In the genomic region with DNA sequence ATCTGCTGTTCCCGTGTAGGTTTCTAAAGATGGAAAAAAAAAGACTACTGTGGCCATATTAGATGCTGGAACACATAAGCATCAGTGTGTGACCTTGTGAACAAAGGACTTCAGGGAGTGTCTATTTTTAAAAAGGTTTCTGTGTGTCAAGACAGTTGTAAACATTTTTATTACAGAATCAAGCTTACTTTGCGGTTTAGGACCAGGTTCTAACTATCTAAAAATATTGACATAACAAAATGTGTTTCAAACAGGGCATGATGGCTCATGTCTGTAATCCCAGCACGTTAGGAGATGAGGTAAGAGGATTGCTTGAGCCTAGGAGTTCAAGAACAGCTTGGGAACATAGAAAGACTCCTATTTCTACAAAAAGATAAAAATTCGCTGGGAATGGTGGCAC, we compare ENCODE assay signal across 1 cellular context.
TF ChIP-seq lines count a peak whose summit lies in the region.

No MANE protein-coding gene starts in this region.

TF ChIP-seq in HepG2, 621 proteins besides CTCF, POLR2A, EP300 and RAD21 (continued from another document and continues in another):
- TF ChIP-seq, protein P1, sequence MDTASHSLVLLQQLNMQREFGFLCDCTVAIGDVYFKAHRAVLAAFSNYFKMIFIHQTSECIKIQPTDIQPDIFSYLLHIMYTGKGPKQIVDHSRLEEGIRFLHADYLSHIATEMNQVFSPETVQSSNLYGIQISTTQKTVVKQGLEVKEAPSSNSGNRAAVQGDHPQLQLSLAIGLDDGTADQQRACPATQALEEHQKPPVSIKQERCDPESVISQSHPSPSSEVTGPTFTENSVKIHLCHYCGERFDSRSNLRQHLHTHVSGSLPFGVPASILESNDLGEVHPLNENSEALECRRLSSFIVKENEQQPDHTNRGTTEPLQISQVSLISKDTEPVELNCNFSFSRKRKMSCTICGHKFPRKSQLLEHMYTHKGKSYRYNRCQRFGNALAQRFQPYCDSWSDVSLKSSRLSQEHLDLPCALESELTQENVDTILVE (CRISPR knock-in tag; IDR thresholded peaks at IDR 0.05): no peak
- TF ChIP-seq SP5 (CRISPR knock-in tag; IDR thresholded peaks at IDR 0.05; ENCODE audit: borderline replicate concordance, low read depth): peak; percentile 79
- TF ChIP-seq ZNF382 (CRISPR knock-in tag; IDR thresholded peaks at IDR 0.05; ENCODE audit: borderline replicate concordance): no peak
- TF ChIP-seq KLF16 (CRISPR knock-in tag; IDR thresholded peaks at IDR 0.05): peak in 1 of 2 experiments; percentile 47; a peak in 1 of 4 replicates
- TF ChIP-seq HMG20A (CRISPR knock-in tag; IDR thresholded peaks at IDR 0.05; ENCODE audit: borderline replicate concordance): peak; percentile 89
- TF ChIP-seq NR2F6 (IDR thresholded peaks at IDR 0.05): peak; percentile 68
- TF ChIP-seq NR2F6 (CRISPR knock-in tag; IDR thresholded peaks at IDR 0.05): peak; percentile 47; the same call in 1 of the 2 replicates
- TF ChIP-seq, protein P2, sequence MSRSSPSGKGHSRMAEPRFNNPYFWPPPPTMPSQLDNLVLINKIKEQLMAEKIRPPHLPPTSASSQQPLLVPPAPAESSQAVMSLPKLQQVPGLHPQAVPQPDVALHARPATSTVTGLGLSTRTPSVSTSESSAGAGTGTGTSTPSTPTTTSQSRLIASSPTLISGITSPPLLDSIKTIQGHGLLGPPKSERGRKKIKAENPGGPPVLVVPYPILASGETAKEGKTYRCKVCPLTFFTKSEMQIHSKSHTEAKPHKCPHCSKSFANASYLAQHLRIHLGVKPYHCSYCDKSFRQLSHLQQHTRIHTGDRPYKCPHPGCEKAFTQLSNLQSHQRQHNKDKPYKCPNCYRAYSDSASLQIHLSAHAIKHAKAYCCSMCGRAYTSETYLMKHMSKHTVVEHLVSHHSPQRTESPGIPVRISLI (CRISPR knock-in tag; IDR thresholded peaks at IDR 0.05; ENCODE audit: borderline replicate concordance): no peak
- peak; percentile 63 for TF ChIP-seq IRF2 (CRISPR knock-in tag; IDR thresholded peaks at IDR 0.05)
- TF ChIP-seq, protein P3, sequence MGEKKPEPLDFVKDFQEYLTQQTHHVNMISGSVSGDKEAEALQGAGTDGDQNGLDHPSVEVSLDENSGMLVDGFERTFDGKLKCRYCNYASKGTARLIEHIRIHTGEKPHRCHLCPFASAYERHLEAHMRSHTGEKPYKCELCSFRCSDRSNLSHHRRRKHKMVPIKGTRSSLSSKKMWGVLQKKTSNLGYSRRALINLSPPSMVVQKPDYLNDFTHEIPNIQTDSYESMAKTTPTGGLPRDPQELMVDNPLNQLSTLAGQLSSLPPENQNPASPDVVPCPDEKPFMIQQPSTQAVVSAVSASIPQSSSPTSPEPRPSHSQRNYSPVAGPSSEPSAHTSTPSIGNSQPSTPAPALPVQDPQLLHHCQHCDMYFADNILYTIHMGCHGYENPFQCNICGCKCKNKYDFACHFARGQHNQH (CRISPR knock-in tag; IDR thresholded peaks at IDR 0.05): 0 out of 2 replicates have a peak, but pooled peaks have one; percentile 46
- TF ChIP-seq, protein P4, sequence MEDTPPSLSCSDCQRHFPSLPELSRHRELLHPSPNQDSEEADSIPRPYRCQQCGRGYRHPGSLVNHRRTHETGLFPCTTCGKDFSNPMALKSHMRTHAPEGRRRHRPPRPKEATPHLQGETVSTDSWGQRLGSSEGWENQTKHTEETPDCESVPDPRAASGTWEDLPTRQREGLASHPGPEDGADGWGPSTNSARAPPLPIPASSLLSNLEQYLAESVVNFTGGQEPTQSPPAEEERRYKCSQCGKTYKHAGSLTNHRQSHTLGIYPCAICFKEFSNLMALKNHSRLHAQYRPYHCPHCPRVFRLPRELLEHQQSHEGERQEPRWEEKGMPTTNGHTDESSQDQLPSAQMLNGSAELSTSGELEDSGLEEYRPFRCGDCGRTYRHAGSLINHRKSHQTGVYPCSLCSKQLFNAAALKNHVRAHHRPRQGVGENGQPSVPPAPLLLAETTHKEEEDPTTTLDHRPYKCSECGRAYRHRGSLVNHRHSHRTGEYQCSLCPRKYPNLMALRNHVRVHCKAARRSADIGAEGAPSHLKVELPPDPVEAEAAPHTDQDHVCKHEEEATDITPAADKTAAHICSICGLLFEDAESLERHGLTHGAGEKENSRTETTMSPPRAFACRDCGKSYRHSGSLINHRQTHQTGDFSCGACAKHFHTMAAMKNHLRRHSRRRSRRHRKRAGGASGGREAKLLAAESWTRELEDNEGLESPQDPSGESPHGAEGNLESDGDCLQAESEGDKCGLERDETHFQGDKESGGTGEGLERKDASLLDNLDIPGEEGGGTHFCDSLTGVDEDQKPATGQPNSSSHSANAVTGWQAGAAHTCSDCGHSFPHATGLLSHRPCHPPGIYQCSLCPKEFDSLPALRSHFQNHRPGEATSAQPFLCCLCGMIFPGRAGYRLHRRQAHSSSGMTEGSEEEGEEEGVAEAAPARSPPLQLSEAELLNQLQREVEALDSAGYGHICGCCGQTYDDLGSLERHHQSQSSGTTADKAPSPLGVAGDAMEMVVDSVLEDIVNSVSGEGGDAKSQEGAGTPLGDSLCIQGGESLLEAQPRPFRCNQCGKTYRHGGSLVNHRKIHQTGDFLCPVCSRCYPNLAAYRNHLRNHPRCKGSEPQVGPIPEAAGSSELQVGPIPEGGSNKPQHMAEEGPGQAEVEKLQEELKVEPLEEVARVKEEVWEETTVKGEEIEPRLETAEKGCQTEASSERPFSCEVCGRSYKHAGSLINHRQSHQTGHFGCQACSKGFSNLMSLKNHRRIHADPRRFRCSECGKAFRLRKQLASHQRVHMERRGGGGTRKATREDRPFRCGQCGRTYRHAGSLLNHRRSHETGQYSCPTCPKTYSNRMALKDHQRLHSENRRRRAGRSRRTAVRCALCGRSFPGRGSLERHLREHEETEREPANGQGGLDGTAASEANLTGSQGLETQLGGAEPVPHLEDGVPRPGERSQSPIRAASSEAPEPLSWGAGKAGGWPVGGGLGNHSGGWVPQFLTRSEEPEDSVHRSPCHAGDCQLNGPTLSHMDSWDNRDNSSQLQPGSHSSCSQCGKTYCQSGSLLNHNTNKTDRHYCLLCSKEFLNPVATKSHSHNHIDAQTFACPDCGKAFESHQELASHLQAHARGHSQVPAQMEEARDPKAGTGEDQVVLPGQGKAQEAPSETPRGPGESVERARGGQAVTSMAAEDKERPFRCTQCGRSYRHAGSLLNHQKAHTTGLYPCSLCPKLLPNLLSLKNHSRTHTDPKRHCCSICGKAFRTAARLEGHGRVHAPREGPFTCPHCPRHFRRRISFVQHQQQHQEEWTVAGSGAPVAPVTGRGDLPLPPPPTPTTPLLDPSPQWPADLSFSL (CRISPR knock-in tag; IDR thresholded peaks at IDR 0.05): no peak
- no peak for TF ChIP-seq SALL2 (CRISPR knock-in tag; IDR thresholded peaks at IDR 0.05)
- TF ChIP-seq FOXK1 (CRISPR knock-in tag; IDR thresholded peaks at IDR 0.05; ENCODE audit: borderline replicate concordance, low read depth): peak; percentile 72; the same call in 1 of the 2 replicates
- TF ChIP-seq, protein P5, sequence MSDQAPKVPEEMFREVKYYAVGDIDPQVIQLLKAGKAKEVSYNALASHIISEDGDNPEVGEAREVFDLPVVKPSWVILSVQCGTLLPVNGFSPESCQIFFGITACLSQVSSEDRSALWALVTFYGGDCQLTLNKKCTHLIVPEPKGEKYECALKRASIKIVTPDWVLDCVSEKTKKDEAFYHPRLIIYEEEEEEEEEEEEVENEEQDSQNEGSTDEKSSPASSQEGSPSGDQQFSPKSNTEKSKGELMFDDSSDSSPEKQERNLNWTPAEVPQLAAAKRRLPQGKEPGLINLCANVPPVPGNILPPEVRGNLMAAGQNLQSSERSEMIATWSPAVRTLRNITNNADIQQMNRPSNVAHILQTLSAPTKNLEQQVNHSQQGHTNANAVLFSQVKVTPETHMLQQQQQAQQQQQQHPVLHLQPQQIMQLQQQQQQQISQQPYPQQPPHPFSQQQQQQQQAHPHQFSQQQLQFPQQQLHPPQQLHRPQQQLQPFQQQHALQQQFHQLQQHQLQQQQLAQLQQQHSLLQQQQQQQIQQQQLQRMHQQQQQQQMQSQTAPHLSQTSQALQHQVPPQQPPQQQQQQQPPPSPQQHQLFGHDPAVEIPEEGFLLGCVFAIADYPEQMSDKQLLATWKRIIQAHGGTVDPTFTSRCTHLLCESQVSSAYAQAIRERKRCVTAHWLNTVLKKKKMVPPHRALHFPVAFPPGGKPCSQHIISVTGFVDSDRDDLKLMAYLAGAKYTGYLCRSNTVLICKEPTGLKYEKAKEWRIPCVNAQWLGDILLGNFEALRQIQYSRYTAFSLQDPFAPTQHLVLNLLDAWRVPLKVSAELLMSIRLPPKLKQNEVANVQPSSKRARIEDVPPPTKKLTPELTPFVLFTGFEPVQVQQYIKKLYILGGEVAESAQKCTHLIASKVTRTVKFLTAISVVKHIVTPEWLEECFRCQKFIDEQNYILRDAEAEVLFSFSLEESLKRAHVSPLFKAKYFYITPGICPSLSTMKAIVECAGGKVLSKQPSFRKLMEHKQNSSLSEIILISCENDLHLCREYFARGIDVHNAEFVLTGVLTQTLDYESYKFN (CRISPR knock-in tag; conservative IDR thresholded peaks at IDR 0.05): peak; percentile 38; the same call in 1 of the 2 replicates
- peak; percentile 89 for TF ChIP-seq RARA (CRISPR knock-in tag; IDR thresholded peaks at IDR 0.05)
- TF ChIP-seq GATAD2A (CRISPR knock-in tag; IDR thresholded peaks at IDR 0.05): peak; percentile 76; the same call in 1 of the 2 replicates
- TF ChIP-seq, protein P6, sequence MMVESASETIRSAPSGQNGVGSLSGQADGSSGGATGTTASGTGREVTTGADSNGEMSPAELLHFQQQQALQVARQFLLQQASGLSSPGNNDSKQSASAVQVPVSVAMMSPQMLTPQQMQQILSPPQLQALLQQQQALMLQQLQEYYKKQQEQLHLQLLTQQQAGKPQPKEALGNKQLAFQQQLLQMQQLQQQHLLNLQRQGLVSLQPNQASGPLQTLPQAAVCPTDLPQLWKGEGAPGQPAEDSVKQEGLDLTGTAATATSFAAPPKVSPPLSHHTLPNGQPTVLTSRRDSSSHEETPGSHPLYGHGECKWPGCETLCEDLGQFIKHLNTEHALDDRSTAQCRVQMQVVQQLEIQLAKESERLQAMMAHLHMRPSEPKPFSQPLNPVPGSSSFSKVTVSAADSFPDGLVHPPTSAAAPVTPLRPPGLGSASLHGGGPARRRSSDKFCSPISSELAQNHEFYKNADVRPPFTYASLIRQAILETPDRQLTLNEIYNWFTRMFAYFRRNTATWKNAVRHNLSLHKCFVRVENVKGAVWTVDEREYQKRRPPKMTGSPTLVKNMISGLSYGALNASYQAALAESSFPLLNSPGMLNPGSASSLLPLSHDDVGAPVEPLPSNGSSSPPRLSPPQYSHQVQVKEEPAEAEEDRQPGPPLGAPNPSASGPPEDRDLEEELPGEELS (CRISPR knock-in tag; IDR thresholded peaks at IDR 0.05): peak; percentile 15; the same call in 1 of the 2 replicates
- TF ChIP-seq, protein P7, sequence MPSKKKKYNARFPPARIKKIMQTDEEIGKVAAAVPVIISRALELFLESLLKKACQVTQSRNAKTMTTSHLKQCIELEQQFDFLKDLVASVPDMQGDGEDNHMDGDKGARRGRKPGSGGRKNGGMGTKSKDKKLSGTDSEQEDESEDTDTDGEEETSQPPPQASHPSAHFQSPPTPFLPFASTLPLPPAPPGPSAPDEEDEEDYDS (CRISPR knock-in tag; IDR thresholded peaks at IDR 0.05): 0 out of 2 replicates have a peak, but pooled peaks have one; percentile 15
- no peak for TF ChIP-seq NFIB (CRISPR knock-in tag; IDR thresholded peaks at IDR 0.05; ENCODE audit: borderline replicate concordance)
- TF ChIP-seq ZFP36L1 (CRISPR knock-in tag; IDR thresholded peaks at IDR 0.05): peak; percentile 51; the same call in 1 of the 2 replicates
- TF ChIP-seq KAT2B (IDR thresholded peaks at IDR 0.05; ENCODE audit: borderline replicate concordance, low read depth, low read length): no peak
- TF ChIP-seq CREB1 (IDR thresholded peaks at IDR 0.05): no peak
- peak; percentile 52; the same call in 1 of the 2 replicates for TF ChIP-seq CREB1 (CRISPR knock-in tag; IDR thresholded peaks at IDR 0.05)
- TF ChIP-seq AHR (CRISPR knock-in tag; IDR thresholded peaks at IDR 0.05): no peak
- no peak for TF ChIP-seq ZNF547 (CRISPR knock-in tag; IDR thresholded peaks at IDR 0.05)
- no peak for TF ChIP-seq ZSCAN29 (CRISPR knock-in tag; conservative IDR thresholded peaks at IDR 0.05)
- TF ChIP-seq MAFF (IDR thresholded peaks at IDR 0.05; ENCODE audit: low read depth, low read length): peak; percentile 30; the same call in 1 of the 2 replicates
- TF ChIP-seq, protein P8, sequence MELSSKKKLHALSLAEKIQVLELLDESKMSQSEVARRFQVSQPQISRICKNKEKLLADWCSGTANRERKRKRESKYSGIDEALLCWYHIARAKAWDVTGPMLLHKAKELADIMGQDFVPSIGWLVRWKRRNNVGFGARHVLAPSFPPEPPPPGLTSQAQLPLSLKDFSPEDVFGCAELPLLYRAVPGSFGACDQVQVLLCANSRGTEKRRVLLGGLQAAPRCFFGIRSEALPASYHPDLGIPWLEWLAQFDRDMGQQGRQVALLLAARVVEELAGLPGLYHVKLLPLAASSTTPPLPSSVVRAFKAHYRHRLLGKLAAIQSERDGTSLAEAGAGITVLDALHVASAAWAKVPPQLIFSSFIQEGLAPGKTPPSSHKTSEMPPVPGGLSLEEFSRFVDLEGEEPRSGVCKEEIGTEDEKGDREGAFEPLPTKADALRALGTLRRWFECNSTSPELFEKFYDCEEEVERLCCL (CRISPR knock-in tag; IDR thresholded peaks at IDR 0.05; ENCODE audit: borderline replicate concordance): no peak
- 0 out of 2 replicates have a peak, but pooled peaks have one; percentile 27 for TF ChIP-seq ELF3 (CRISPR knock-in tag; IDR thresholded peaks at IDR 0.05)
- peak; percentile 91 for TF ChIP-seq FOXA3 (CRISPR knock-in tag; IDR thresholded peaks at IDR 0.05)
- TF ChIP-seq CEBPG (CRISPR knock-in tag; IDR thresholded peaks at IDR 0.05): peak; percentile 29; the same call in 1 of the 2 replicates
- peak; percentile 47 for TF ChIP-seq SKI (IDR thresholded peaks at IDR 0.05; ENCODE audit: partially characterized antibody)
- TF ChIP-seq ZSCAN31 (CRISPR knock-in tag; IDR thresholded peaks at IDR 0.05; ENCODE audit: low read depth): no peak
- TF ChIP-seq ZNF878 (CRISPR knock-in tag; IDR thresholded peaks at IDR 0.05): peak; percentile 31; the same call in 1 of the 2 replicates
- no peak for TF ChIP-seq MTF1 (CRISPR knock-in tag; IDR thresholded peaks at IDR 0.05)
- TF ChIP-seq, protein P9, sequence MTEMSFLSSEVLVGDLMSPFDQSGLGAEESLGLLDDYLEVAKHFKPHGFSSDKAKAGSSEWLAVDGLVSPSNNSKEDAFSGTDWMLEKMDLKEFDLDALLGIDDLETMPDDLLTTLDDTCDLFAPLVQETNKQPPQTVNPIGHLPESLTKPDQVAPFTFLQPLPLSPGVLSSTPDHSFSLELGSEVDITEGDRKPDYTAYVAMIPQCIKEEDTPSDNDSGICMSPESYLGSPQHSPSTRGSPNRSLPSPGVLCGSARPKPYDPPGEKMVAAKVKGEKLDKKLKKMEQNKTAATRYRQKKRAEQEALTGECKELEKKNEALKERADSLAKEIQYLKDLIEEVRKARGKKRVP (CRISPR knock-in tag; IDR thresholded peaks at IDR 0.05): peak in 1 of 2 experiments; percentile 70; a peak in 2 of 4 replicates
- TF ChIP-seq NCOA2 (CRISPR knock-in tag; IDR thresholded peaks at IDR 0.05): peak; percentile 58; the same call in 1 of the 2 replicates
- no peak for TF ChIP-seq ZNF292 (CRISPR knock-in tag; IDR thresholded peaks at IDR 0.05; ENCODE audit: borderline replicate concordance, low read depth)
- peak; percentile 62 for TF ChIP-seq TCF7 (IDR thresholded peaks at IDR 0.05; ENCODE audit: low read depth)
- no peak for TF ChIP-seq ZNF577 (CRISPR knock-in tag; IDR thresholded peaks at IDR 0.05; ENCODE audit: borderline replicate concordance, low read depth)
- TF ChIP-seq CREM (IDR thresholded peaks at IDR 0.05): peak; percentile 16; the same call in 1 of the 2 replicates
- no peak for TF ChIP-seq CREM (CRISPR knock-in tag; IDR thresholded peaks at IDR 0.05)
- TF ChIP-seq NCOA5 (CRISPR knock-in tag; IDR thresholded peaks at IDR 0.05): no peak
- TF ChIP-seq SETDB1 (CRISPR knock-in tag; IDR thresholded peaks at IDR 0.05; ENCODE audit: borderline replicate concordance): no peak
- TF ChIP-seq HDAC6 (IDR thresholded peaks at IDR 0.05; ENCODE audit: low read depth, low read length): no peak
